Comparison of ENCODE assay signal across 1 cellular context in genomic region chr13:49635599-49636433, GRCh38.
TF ChIP-seq lines count a peak whose summit lies in the region.

No MANE protein-coding gene starts in this region.

TF ChIP-seq in IMR-90, 13 proteins besides CTCF, POLR2A, EP300 and RAD21 (continued from another document):
- no peak for TF ChIP-seq ELK1 (IDR thresholded peaks at IDR 0.05; ENCODE audit: borderline replicate concordance, low read depth, low read length)
